1 cellular context compared by ENCODE assay signal in the genomic region with DNA sequence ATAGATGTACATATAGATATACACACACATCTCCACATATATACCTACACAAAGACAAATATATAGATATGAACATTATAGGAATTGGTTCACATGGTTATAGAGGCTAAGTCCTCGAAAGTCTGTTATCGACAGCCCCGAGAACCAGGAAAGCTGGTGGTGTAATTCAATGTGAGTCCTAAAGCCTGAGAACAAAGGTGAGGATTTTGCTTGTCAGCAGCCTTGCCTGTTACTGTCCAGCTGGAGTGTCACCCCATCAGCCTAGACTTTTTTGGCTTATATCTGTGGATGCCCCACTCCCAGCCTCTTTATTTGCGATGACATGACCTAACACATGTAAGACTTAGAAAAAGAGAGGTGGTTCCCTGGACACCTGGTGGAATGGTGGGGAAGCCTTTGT.
TF ChIP-seq lines count a peak whose summit lies in the region.

No MANE protein-coding gene starts in this region.

TF ChIP-seq in GM12878, 131 proteins besides CTCF, POLR2A, EP300 and RAD21 (continued from another document):
- no peak for TF ChIP-seq ZBTB11 (CRISPR knock-in tag; IDR thresholded peaks at IDR 0.05)
- no peak for TF ChIP-seq TCF12 (IDR thresholded peaks at IDR 0.05; ENCODE audit: low read depth, low read length)
- no peak for TF ChIP-seq E2F4 (IDR thresholded peaks at IDR 0.05; ENCODE audit: low read depth, low read length)
- no peak for TF ChIP-seq ZNF384 (IDR thresholded peaks at IDR 0.05; ENCODE audit: borderline replicate concordance, low read depth, low read length)
